Comparison of ENCODE assay signal across 13 cellular contexts in genomic region chr1:182198006-182198605, GRCh38.
DNase-seq lines count a peak whose midpoint lies in the region; ATAC-seq, FAIRE-seq and TF ChIP-seq lines count a peak whose summit lies in the region.
"Had no signal": no experiment of that assay in that cellular context is flagged by ENCODE, and none has a peak within 500 bp of the region (broad histone marks: within the 10 kb centered on the region; RNA-seq: fewer than 3 reads in every experiment).

No MANE protein-coding gene starts in this region.

- TF ChIP-seq POLR2A in upper lobe of left lung (IDR thresholded peaks at IDR 0.05) (no peak), body of pancreas (IDR thresholded peaks at IDR 0.05) (no peak)

- no peaks in the 10 kb centered on the region for H3K9me1 ChIP-seq in keratinocyte (ENCODE audit: control insufficient read depth, extremely low read depth, insufficient read depth, low read length)

- peaks cover 1% of the 10 kb centered on the region for H3K36me3 Mint-ChIP-seq in activated CD4-positive, alpha-beta T cell treated with anti-CD3 and anti-CD28 coated beads, Interleukin-2, amount 10 ng/mL, durations not matched to agents 7 days and 5 days (ENCODE audit: low read depth)

- H2AFZ ChIP-seq in keratinocyte (ENCODE audit: control insufficient read depth, low read length): no peak overlapping the region

- no peak for TF ChIP-seq EP300 in upper lobe of left lung (IDR thresholded peaks at IDR 0.05)

- no peaks in the 10 kb centered on the region for H3K36me3 ChIP-seq in keratinocyte (ENCODE audit: control insufficient read depth in 2 of 2, extremely low read depth in 1 of 2, insufficient read depth in 2 of 2, low read length in 2 of 2)
- H3K36me3 ChIP-seq in upper lobe of left lung: no peaks in the 10 kb centered on the region
- H3K36me3 ChIP-seq in body of pancreas (replicated peaks in 1 of 2; ENCODE audit: insufficient read depth in 1 of 2, low read depth in 2 of 2): no peaks in the 10 kb centered on the region

- H3K9me3 Mint-ChIP-seq in activated CD4-positive, alpha-beta T cell treated with anti-CD3 and anti-CD28 coated beads, Interleukin-2, amount 10 ng/mL, durations not matched to agents 7 days and 5 days: peaks cover 3% of the 10 kb centered on the region

- H3K27me3 ChIP-seq in keratinocyte (ENCODE audit: control insufficient read depth, extremely low read depth, insufficient read depth, low read length) (no peaks in the 10 kb centered on the region), upper lobe of left lung (no peaks in the 10 kb centered on the region), body of pancreas (no peaks in the 10 kb centered on the region)

- H3K4me1 ChIP-seq in keratinocyte (ENCODE audit: control insufficient read depth, extremely low read depth, insufficient read depth, low read length): peaks cover 7% of the 10 kb centered on the region
- H3K4me1 ChIP-seq in upper lobe of left lung: peaks cover 14 to 29% (median 19%) of the 10 kb centered on the region in 4 donors
- peaks cover 40% of the 10 kb centered on the region for H3K4me1 ChIP-seq in body of pancreas

- H3K9ac ChIP-seq in keratinocyte (ENCODE audit: control insufficient read depth, extremely low read depth, insufficient read depth, low read length): no peak overlapping the region

- TF ChIP-seq CTCF in keratinocyte (optimal IDR thresholded peaks at IDR 0.05 in 1 of 3, IDR thresholded peaks at IDR 0.05 in 1 of 3, conservative IDR thresholded peaks at IDR 0.05 in 1 of 3; ENCODE audit: extremely low read depth in 1 of 3, insufficient read depth in 2 of 3, low read length in 3 of 3) (peak; percentile 45 to 57 (median 49)), upper lobe of left lung (IDR thresholded peaks at IDR 0.05) (peak in 5 of 6 experiments; percentile 10 to 43 (median 12)), body of pancreas (IDR thresholded peaks at IDR 0.05) (peak in 1 of 7 experiments; percentile 22)

- no peaks in the 10 kb centered on the region for H3K4me1 Mint-ChIP-seq in activated CD4-positive, alpha-beta T cell treated with anti-CD3 and anti-CD28 coated beads, Interleukin-2, amount 10 ng/mL, durations not matched to agents 7 days and 5 days
- H3K4me1 Mint-ChIP-seq: B cell had no signal

- H4K20me1 ChIP-seq in keratinocyte (ENCODE audit: control insufficient read depth, extremely low read depth, insufficient read depth, low read length): no peaks in the 10 kb centered on the region

- POLR2A ChIA-PET in activated CD4-positive, alpha-beta T cell treated with anti-CD3 and anti-CD28 coated beads, Interleukin-2, amount 10 ng/mL, durations not matched to agents 7 days and 5 days (lab: Charles Lee): no interaction called here

- no peak overlapping the region for H3K4me2 ChIP-seq in keratinocyte (ENCODE audit: control insufficient read depth, extremely low read depth, insufficient read depth, low read depth, low read length)

- dilution Hi-C loops in keratinocyte (cut with MboI; ENCODE audit: extremely low pct_ligation_motif_present, low sequenced_read_pairs): no loop called here

- H3K4me3 ChIP-seq in keratinocyte (ENCODE audit: control insufficient read depth in 2 of 3, extremely low read depth in 1 of 3, insufficient read depth in 2 of 3, low read depth in 1 of 3, low read length in 3 of 3) (no peak overlapping the region), upper lobe of left lung (no peak overlapping the region), body of pancreas (no peak overlapping the region)

- intact Hi-C loops in body of pancreas (cut with DNase I): no loop called here

- no peaks in the 10 kb centered on the region for H3K79me2 ChIP-seq in keratinocyte (ENCODE audit: control insufficient read depth, insufficient read depth, low read length)

- H3K27ac Mint-ChIP-seq in activated CD4-positive, alpha-beta T cell treated with anti-CD3 and anti-CD28 coated beads, Interleukin-2, amount 10 ng/mL, durations not matched to agents 7 days and 5 days: no peak overlapping the region
- H3K27ac Mint-ChIP-seq: activated naive CD8-positive, alpha-beta T cell; B cell had no signal

- H3K27ac ChIP-seq in keratinocyte (ENCODE audit: control insufficient read depth, insufficient read depth, low read length): no peak overlapping the region
- peak overlapping the region in 3 of 4 donors; percentile 45 to 63 (median 59) for H3K27ac ChIP-seq in upper lobe of left lung
- H3K27ac ChIP-seq in body of pancreas: peak overlapping the region in 1 of 4 donors; percentile 45

- H3K27me3 Mint-ChIP-seq in activated CD4-positive, alpha-beta T cell treated with anti-CD3 and anti-CD28 coated beads, Interleukin-2, amount 10 ng/mL, durations not matched to agents 7 days and 5 days: peaks cover 9% of the 10 kb centered on the region

- FAIRE-seq in keratinocyte (lab: Jason Lieb, UNC): peak; percentile 29
- FAIRE-seq: TTC549 had no signal

- ATAC-seq in upper lobe of left lung (ENCODE audit: low FRiP score in 2 of 2) (peak in 1 of 2 donors; percentile 3), body of pancreas (no peak), HG02938 (IDR thresholded peaks at IDR 0.05; ENCODE audit: unreplicated experiment) (no peak)
- ATAC-seq: stimulated activated naive CD8-positive, alpha-beta T cell treated with anti-CD3 and anti-CD28 coated beads, Interleukin-15, Interleukin-2, amounts not matched to agents 100 U/mL and 50 U/mL, for 24 hours had no signal

- 55% methylated on average over 4 of the region's 4 CpGs for WGBS in upper lobe of left lung, 2 donors
- 68 to 70% methylated on average over 4 of the region's 4 CpGs for WGBS in body of pancreas, 2 donors

- DNase-seq in activated CD4-positive, alpha-beta T cell treated with anti-CD3 and anti-CD28 coated beads, Interleukin-2, amount 10 ng/mL, durations not matched to agents 7 days and 5 days: peak; percentile 10
- DNase-seq in activated CD4-positive, alpha-beta T cell treated with anti-CD3 and anti-CD28 coated beads, Interleukin-2, amount 50 U/mL, for 1 hour: no peak
- DNase-seq in SK-MEL-5 (ENCODE audit: low read depth, low spot score) (peak; percentile 59), keratinocyte (ENCODE audit: low read depth, low spot score) (no peak), upper lobe of left lung (no peak), body of pancreas (no peak), EL (no peak)
- DNase-seq: NCI-H2081 treated with DMSO at 0.1 percent for 48 hours; stimulated activated naive CD8-positive, alpha-beta T cell treated with anti-CD3 and anti-CD28 coated beads, Interleukin-15, Interleukin-2, amounts not matched to agents 100 U/mL and 50 U/mL, for 24 hours had no signal

- H3K9me3 ChIP-seq in keratinocyte (ENCODE audit: control insufficient read depth, low read depth, low read length) (no peaks in the 10 kb centered on the region), upper lobe of left lung (no peaks in the 10 kb centered on the region), body of pancreas (no peaks in the 10 kb centered on the region)

- in situ Hi-C loops in SK-MEL-5 (cut with HindIII; ENCODE audit: low pct_unique_long_range_greater_than_20kb, low sequenced_read_pairs): no loop called here

- no peak overlapping the region for H3K4me3 Mint-ChIP-seq in activated CD4-positive, alpha-beta T cell treated with anti-CD3 and anti-CD28 coated beads, Interleukin-2, amount 10 ng/mL, durations not matched to agents 7 days and 5 days
- H3K4me3 Mint-ChIP-seq: activated naive CD8-positive, alpha-beta T cell; B cell had no signal

- CTCF ChIA-PET in activated CD4-positive, alpha-beta T cell treated with anti-CD3 and anti-CD28 coated beads, Interleukin-2, amount 10 ng/mL, durations not matched to agents 7 days and 5 days (lab: Charles Lee): no interaction called here

Comparison
In these comparisons a context has a peak if more than half of its experiments do, and no peak if none do; other contexts are left out.
1. DNase-seq: peak in activated CD4-positive, alpha-beta T cell treated with anti-CD3 and anti-CD28 coated beads, Interleukin-2, amount 10 ng/mL, durations not matched to agents 7 days and 5 days (single experiment) and SK-MEL-5 (single experiment); none in activated CD4-positive, alpha-beta T cell treated with anti-CD3 and anti-CD28 coated beads, Interleukin-2, amount 50 U/mL, for 1 hour (single experiment), keratinocyte (single experiment), upper lobe of left lung (0 of 2), body of pancreas (0 of 4) and EL (single experiment).